Comparison of ENCODE assay signal across 15 cellular contexts in the genomic region with DNA sequence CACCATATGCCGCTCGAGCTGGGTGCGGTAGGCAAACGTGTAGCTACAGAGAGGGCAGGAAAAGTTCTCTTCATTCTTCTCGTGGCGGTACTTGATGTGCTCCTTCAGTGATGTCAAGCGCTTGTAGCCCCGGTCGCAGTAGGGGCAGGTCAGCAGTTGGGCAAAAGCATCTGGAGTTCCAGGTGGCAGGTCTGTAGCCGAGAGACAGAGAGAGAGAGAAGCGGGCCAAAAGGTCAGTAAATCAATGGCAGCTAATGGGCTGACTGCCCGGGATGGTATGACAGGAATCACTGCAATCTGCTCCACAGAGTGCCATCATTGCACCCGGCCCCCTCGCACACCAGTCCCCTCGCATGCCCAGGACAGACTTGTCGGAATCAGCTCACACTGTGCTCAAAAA.
A peak's percentile ranks its signal among the peaks of the same experiment; 100 is the strongest.
DNase-seq lines count a peak whose midpoint lies in the region; ATAC-seq and TF ChIP-seq lines count a peak whose summit lies in the region.
"Had no signal": no experiment of that assay in that cellular context is flagged by ENCODE, and none has a peak within 500 bp of the region (broad histone marks: within the 10 kb centered on the region; RNA-seq: fewer than 3 reads in every experiment).

No MANE protein-coding gene starts in this region.

- H3K27ac ChIP-seq in tibial nerve, result peak overlapping the region in 3 of 4 donors; percentile 7 to 66 (median 27)

- 67 to 82% methylated on average over 16 of the region's 16 CpGs for WGBS in tibial nerve, 2 donors

- H3K4me3 ChIP-seq in tibial nerve, result no peak overlapping the region
- no peak overlapping the region for H3K4me3 ChIP-seq in BE2C (ENCODE audit: low read depth, low read length)

- POLR2A ChIA-PET in HEK293T (lab: Yijun Ruan, JAX), result no interaction called here

- H3K36me3 ChIP-seq in tibial nerve (peaks cover 7 to 42% (median 9%) of the 10 kb centered on the region in 3 donors), BE2C (no peaks in the 10 kb centered on the region; the same call in 1 of the 2 replicates)

- no peaks in the 10 kb centered on the region for H3K27me3 Mint-ChIP-seq in nephron (ENCODE audit: low read depth)
- H3K27me3 Mint-ChIP-seq: stimulated activated naive CD8-positive, alpha-beta T cell treated with anti-CD3 and anti-CD28 coated beads, Interleukin-15, amount 100 ng/mL, for 72 hours had no signal

- CTCF ChIA-PET in HEK293T (lab: Yijun Ruan, JAX), result no interaction called here

- intact Hi-C loops in Right ventricle myocardium superior (cut with DNase I), result no loop called here

- H3K27me3 ChIP-seq in tibial nerve, result no peaks in the 10 kb centered on the region
- no peaks in the 10 kb centered on the region for H3K27me3 ChIP-seq in BE2C

- no peaks in the 10 kb centered on the region for H3K9me3 Mint-ChIP-seq in nephron
- H3K9me3 Mint-ChIP-seq: stimulated activated naive CD8-positive, alpha-beta T cell treated with anti-CD3 and anti-CD28 coated beads, Interleukin-15, amount 100 ng/mL, for 72 hours had no signal

- peaks cover 47% of the 10 kb centered on the region for H3K4me1 Mint-ChIP-seq in nephron
- H3K4me1 Mint-ChIP-seq: CD4-positive, CD25-positive, alpha-beta regulatory T cell; stimulated activated naive CD8-positive, alpha-beta T cell treated with anti-CD3 and anti-CD28 coated beads, Interleukin-15, amount 100 ng/mL, for 72 hours had no signal

- H3K4me1 ChIP-seq in tibial nerve (peaks cover 0 to 25% (median 3%) of the 10 kb centered on the region in 4 donors), BE2C (no peaks in the 10 kb centered on the region)

- TF ChIP-seq POLR2A in tibial nerve (IDR thresholded peaks at IDR 0.05), result no peak

- ATAC-seq in Right ventricle myocardium superior (ENCODE audit: poor library complexity) (peak; percentile 92), GM21529 (IDR thresholded peaks at IDR 0.05; ENCODE audit: unreplicated experiment) (no peak)
- no peak for ATAC-seq in stimulated activated naive CD8-positive, alpha-beta T cell treated with anti-CD3 and anti-CD28 coated beads, Interleukin-15, Interleukin-2, amounts not matched to agents 100 U/mL and 50 U/mL, for 24 hours
- ATAC-seq: HCT116; stimulated activated naive CD8-positive, alpha-beta T cell treated with anti-CD3 and anti-CD28 coated beads, Interleukin-15, amount 100 ng/mL, for 72 hours had no signal

- H3K4me3 Mint-ChIP-seq in nephron, result peak overlapping the region; percentile 5 to 89 (median 78)
- H3K4me3 Mint-ChIP-seq: CD4-positive, CD25-positive, alpha-beta regulatory T cell; stimulated activated naive CD8-positive, alpha-beta T cell treated with anti-CD3 and anti-CD28 coated beads, Interleukin-15, amount 100 ng/mL, for 72 hours had no signal

- DNase-seq in NCI-H524 treated with DMSO at 0.1 percent for 48 hours (lab: John Stamatoyannopoulos, UW) (peak; percentile 96), Right ventricle myocardium superior (peak; percentile 77), tibial nerve (ENCODE audit: low spot score in 2 of 2) (no peak), BE2C (no peak), HEK293T (ENCODE audit: extremely low spot score) (no peak)
- DNase-seq in stimulated activated naive CD8-positive, alpha-beta T cell treated with anti-CD3 and anti-CD28 coated beads, Interleukin-15, Interleukin-2, amounts not matched to agents 100 U/mL and 50 U/mL, for 24 hours, result no peak
- DNase-seq: activated naive CD4-positive, alpha-beta T cell; CD4-positive, CD25-positive, alpha-beta regulatory T cell; GF-D8; mesendoderm; stimulated activated naive CD8-positive, alpha-beta T cell treated with anti-CD3 and anti-CD28 coated beads, Interleukin-15, amount 100 ng/mL, for 72 hours; T-helper 2 cell had no signal

- H3K36me3 Mint-ChIP-seq in nephron (ENCODE audit: low read depth), result peaks cover 83% of the 10 kb centered on the region
- H3K36me3 Mint-ChIP-seq: CD4-positive, CD25-positive, alpha-beta regulatory T cell had no signal

- TF ChIP-seq CTCF in nephron (IDR thresholded peaks at IDR 0.05; ENCODE audit: unreplicated experiment in 3 of 3) (no peak), tibial nerve (IDR thresholded peaks at IDR 0.05) (no peak), BE2C (IDR thresholded peaks at IDR 0.05; ENCODE audit: low read depth, low read length) (no peak)

- H3K9me3 ChIP-seq in tibial nerve, result no peaks in the 10 kb centered on the region
- H3K9me3 ChIP-seq in BE2C, result no peaks in the 10 kb centered on the region

- peak overlapping the region; percentile 58 to 88 (median 85) for H3K27ac Mint-ChIP-seq in nephron
- H3K27ac Mint-ChIP-seq: CD4-positive, CD25-positive, alpha-beta regulatory T cell; stimulated activated naive CD8-positive, alpha-beta T cell treated with anti-CD3 and anti-CD28 coated beads, Interleukin-15, amount 100 ng/mL, for 72 hours had no signal

- TF ChIP-seq EP300 in tibial nerve (IDR thresholded peaks at IDR 0.05), result peak in 1 of 2 donors; percentile 6

TF ChIP-seq in HEK293T, 16 proteins besides CTCF, POLR2A, EP300 and RAD21:
- TF ChIP-seq ZNF384 (IDR thresholded peaks at IDR 0.05) (no peak), ARNT (IDR thresholded peaks at IDR 0.05) (no peak), PKNOX1 (IDR thresholded peaks at IDR 0.05) (no peak), L3MBTL2 (conservative IDR thresholded peaks at IDR 0.05) (no peak), NFRKB (IDR thresholded peaks at IDR 0.05) (no peak), ELF4 (IDR thresholded peaks at IDR 0.05) (no peak), CTBP1 (IDR thresholded peaks at IDR 0.05; ENCODE audit: borderline replicate concordance) (no peak), LEF1 (IDR thresholded peaks at IDR 0.05; ENCODE audit: borderline replicate concordance) (no peak), SUZ12 (IDR thresholded peaks at IDR 0.05) (no peak), SP1 (IDR thresholded peaks at IDR 0.05) (no peak), FOXA1 (IDR thresholded peaks at IDR 0.05) (no peak)

Comparison
In these comparisons a context has a peak if more than half of its experiments do, and no peak if none do; other contexts are left out.
1. DNase-seq: peak in NCI-H524 treated with DMSO at 0.1 percent for 48 hours (single experiment) and Right ventricle myocardium superior (single experiment); none in tibial nerve (0 of 2), BE2C (single experiment), stimulated activated naive CD8-positive, alpha-beta T cell treated with anti-CD3 and anti-CD28 coated beads, Interleukin-15, Interleukin-2, amounts not matched to agents 100 U/mL and 50 U/mL, for 24 hours (single experiment) and HEK293T (single experiment).